In genomic region chr4:159334461-159334860, GRCh38 we compare ENCODE assay signal across 28 cellular contexts.
"Had no signal": no experiment of that assay in that cellular context is flagged by ENCODE, and none has a peak within 500 bp of the region (broad histone marks: within the 10 kb centered on the region; RNA-seq: fewer than 3 reads in every experiment).

No MANE protein-coding gene starts in this region.

- DNase-seq: activated B cell treated with CpG ODN at 0.5 μM for 24 hours; activated CD4-positive, alpha-beta T cell treated with anti-CD3 and anti-CD28 coated beads for 1 hour; activated CD4-positive, alpha-beta T cell treated with anti-CD3 and anti-CD28 coated beads, Interleukin-2, amount 10 ng/mL, durations not matched to agents 24 days and 14 days; activated CD4-positive, alpha-beta T cell treated with anti-CD3 and anti-CD28 coated beads, Interleukin-2, amount 50 U/mL, for 48 hours; activated CD8-positive, alpha-beta memory T cell treated with anti-CD3 and anti-CD28 coated beads, Interleukin-2, amount 10 ng/mL, durations not matched to agents 7 days and 5 days; activated effector memory CD4-positive, alpha-beta T cell treated with Interleukin-2 at 50 U/mL for 16 hours; activated naive CD4-positive, alpha-beta T cell; activated T-cell treated with anti-CD3 and anti-CD28 coated beads, Interleukin-2, amount 50 U/mL, for 24 hours; body of pancreas; Karpas-422; MM.1S; NCI-H1105; NCI-H1436; NCI-H1694 treated with DMSO at 0.1 percent for 48 hours; NCI-H2029 treated with DMSO at 0.1 percent for 48 hours; NCI-H345; NCI-H510A; NCI-H69; Peyer's patch; SHP77 treated with DMSO at 0.1 percent for 48 hours; T-cell; T-helper 2 cell; T1000 had no signal

- H3K27me3 Mint-ChIP-seq: activated B cell treated with CpG ODN at 0.5 μM for 24 hours; activated CD4-positive, alpha-beta T cell treated with anti-CD3 and anti-CD28 coated beads, Interleukin-2, amount 10 ng/mL, durations not matched to agents 24 days and 14 days; activated CD8-positive, alpha-beta memory T cell treated with anti-CD3 and anti-CD28 coated beads, Interleukin-2, amount 10 ng/mL, durations not matched to agents 7 days and 5 days; activated naive CD4-positive, alpha-beta T cell treated with anti-CD3 and anti-CD28 coated beads, Interleukin-2, amount 50 U/mL, for 24 hours; activated T-cell treated with anti-CD3 and anti-CD28 coated beads, Interleukin-2, amount 50 U/mL, for 24 hours; T-cell had no signal

- H3K4me3 Mint-ChIP-seq: activated B cell treated with CpG ODN at 0.5 μM for 24 hours; activated CD4-positive, alpha-beta T cell treated with anti-CD3 and anti-CD28 coated beads, Interleukin-2, amount 10 ng/mL, durations not matched to agents 24 days and 14 days; activated CD8-positive, alpha-beta memory T cell treated with anti-CD3 and anti-CD28 coated beads, Interleukin-2, amount 10 ng/mL, durations not matched to agents 7 days and 5 days; activated naive CD4-positive, alpha-beta T cell treated with anti-CD3 and anti-CD28 coated beads, Interleukin-2, amount 50 U/mL, for 24 hours; activated T-cell treated with anti-CD3 and anti-CD28 coated beads, Interleukin-2, amount 50 U/mL, for 24 hours; activated T-helper 1 cell treated with anti-CD3 and anti-CD28 coated beads, Interleukin-12 subunit alpha, Interleukin-12 subunit beta, Interleukin-2, Interleukin-4 antibody, amounts not matched to agents 30 ng/mL and 10 ng/mL and 1 ng/mL, durations not matched to agents 14 hours and 24 hours and 36 hours; T-cell had no signal

- ATAC-seq: activated CD8-positive, alpha-beta memory T cell treated with anti-CD3 and anti-CD28 coated beads, Interleukin-2, amount 10 ng/mL, durations not matched to agents 7 days and 5 days; body of pancreas; K562; T-cell had no signal

- H3K4me3 ChIP-seq: ascending aorta, body of pancreas, K562, Peyer's patch had no signal

- H3K9me3 Mint-ChIP-seq: activated B cell treated with CpG ODN at 0.5 μM for 24 hours; activated CD4-positive, alpha-beta T cell treated with anti-CD3 and anti-CD28 coated beads, Interleukin-2, amount 10 ng/mL, durations not matched to agents 24 days and 14 days; activated T-cell treated with anti-CD3 and anti-CD28 coated beads, Interleukin-2, amount 50 U/mL, for 24 hours; activated T-helper 1 cell treated with anti-CD3 and anti-CD28 coated beads, Interleukin-12 subunit alpha, Interleukin-12 subunit beta, Interleukin-2, Interleukin-4 antibody, amounts not matched to agents 30 ng/mL and 10 ng/mL and 1 ng/mL, durations not matched to agents 14 hours and 24 hours and 36 hours had no signal

- H3K27ac Mint-ChIP-seq: activated B cell treated with CpG ODN at 0.5 μM for 24 hours; activated CD4-positive, alpha-beta T cell treated with anti-CD3 and anti-CD28 coated beads, Interleukin-2, amount 10 ng/mL, durations not matched to agents 24 days and 14 days; activated CD8-positive, alpha-beta memory T cell treated with anti-CD3 and anti-CD28 coated beads, Interleukin-2, amount 10 ng/mL, durations not matched to agents 7 days and 5 days; activated T-cell treated with anti-CD3 and anti-CD28 coated beads, Interleukin-2, amount 50 U/mL, for 24 hours; activated T-helper 1 cell treated with anti-CD3 and anti-CD28 coated beads, Interleukin-12 subunit alpha, Interleukin-12 subunit beta, Interleukin-2, Interleukin-4 antibody, amounts not matched to agents 30 ng/mL and 10 ng/mL and 1 ng/mL, durations not matched to agents 14 hours and 24 hours and 36 hours; T-cell had no signal

- H3K27ac ChIP-seq: body of pancreas, Peyer's patch, RWPE1 had no signal

- H3K4me1 ChIP-seq: body of pancreas, Peyer's patch had no signal

- H3K4me1 Mint-ChIP-seq: activated B cell treated with CpG ODN at 0.5 μM for 24 hours; activated CD4-positive, alpha-beta T cell treated with anti-CD3 and anti-CD28 coated beads, Interleukin-2, amount 10 ng/mL, durations not matched to agents 24 days and 14 days; activated CD8-positive, alpha-beta memory T cell treated with anti-CD3 and anti-CD28 coated beads, Interleukin-2, amount 10 ng/mL, durations not matched to agents 7 days and 5 days; activated naive CD4-positive, alpha-beta T cell treated with anti-CD3 and anti-CD28 coated beads, Interleukin-2, amount 50 U/mL, for 24 hours; T-cell had no signal

- H3K9me3 ChIP-seq: ascending aorta, body of pancreas, Peyer's patch had no signal

- H3K27me3 ChIP-seq: ascending aorta, body of pancreas, Peyer's patch had no signal
